In the genomic region with DNA sequence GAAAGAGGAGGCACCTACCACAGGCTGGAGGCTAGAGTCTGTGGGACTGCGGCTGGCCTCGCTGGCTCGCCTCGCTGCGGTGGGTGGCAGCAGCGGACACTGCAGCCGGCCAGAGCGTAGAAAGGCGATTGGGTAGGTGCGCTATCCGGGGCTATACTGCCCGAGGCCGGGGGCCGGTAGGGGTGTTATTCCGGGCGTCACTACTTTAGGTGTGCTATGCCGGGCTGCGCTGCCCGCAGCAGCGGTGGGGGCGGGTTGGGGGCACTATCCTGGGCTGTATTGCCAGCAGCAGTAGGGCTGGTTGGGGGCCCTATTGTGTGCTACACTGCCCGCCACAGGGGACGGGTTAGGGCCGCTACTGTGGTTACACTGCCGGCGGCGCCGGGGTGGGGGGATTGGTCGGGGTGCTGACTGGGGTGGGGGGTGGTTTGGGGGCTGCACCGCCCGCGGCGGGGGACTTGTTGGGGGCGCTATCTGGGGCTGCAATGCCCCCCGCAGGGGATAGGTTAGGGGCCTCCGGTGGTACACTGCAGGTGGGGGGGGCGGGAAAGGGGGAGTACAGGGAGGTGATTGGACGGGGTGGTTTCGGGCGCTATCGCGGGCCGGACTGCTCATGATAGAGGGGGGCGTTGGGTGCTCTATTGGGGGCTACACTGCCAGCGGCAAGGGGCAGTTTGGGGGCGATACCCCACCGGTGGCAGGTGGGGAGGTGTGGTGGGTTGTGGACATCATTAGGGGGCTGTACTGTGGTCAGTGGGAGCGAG, we compare ENCODE assay signal across 7 cellular contexts. TPM values are rescaled to one million over a fixed set of nuclear protein-coding genes. Genes with fewer than 3 reads are reported as not detected.
DNase-seq lines count a peak whose midpoint lies in the region; ATAC-seq, FAIRE-seq and TF ChIP-seq lines count a peak whose summit lies in the region.
"Not testable (repeated sequence)": the region's sequence is repeated elsewhere in the genome, so short reads cannot be mapped to it uniquely, and the experiment has no call there.

No MANE protein-coding gene starts in this region.

- H3K4me3 ChIP-seq in NB4 (ENCODE audit: low read depth, low read length); kidney (ENCODE audit: low read length in 2 of 2): not testable (repeated sequence)

- TF ChIP-seq CTCF in CD4-positive, alpha-beta T cell (IDR thresholded peaks at IDR 0.05); NB4 (IDR thresholded peaks at IDR 0.05; ENCODE audit: low read depth, low read length); kidney (IDR thresholded peaks at IDR 0.05; ENCODE audit: borderline replicate concordance, extremely low read depth, insufficient read depth): not testable (repeated sequence)

- TF ChIP-seq POLR2A in NB4 (IDR thresholded peaks at IDR 0.05; ENCODE audit: extremely low read depth, insufficient read length): not testable (repeated sequence)

- FAIRE-seq in kidney (lab: Jason Lieb, UNC): not testable (repeated sequence)

- H3K36me3 ChIP-seq in kidney (ENCODE audit: control insufficient read depth in 1 of 2, insufficient read depth in 2 of 2, low read length in 2 of 2): not testable (repeated sequence)

- not testable (repeated sequence) for ATAC-seq in CD4-positive, alpha-beta T cell (ENCODE audit: poor library complexity); T-helper 17 cell

- intact Hi-C loops in CD4-positive, alpha-beta T cell (cut with DNase I, micrococcal nuclease); kidney (cut with DNase I); posterior vena cava (cut with DNase I): not testable (repeated sequence)

- not testable (repeated sequence) for H3K9ac ChIP-seq in kidney (ENCODE audit: low read length in 2 of 2)

- not testable (repeated sequence) for H3K4me1 ChIP-seq in kidney (ENCODE audit: control insufficient read depth in 1 of 2, insufficient read depth in 1 of 2, low read depth in 1 of 2, low read length in 2 of 2)

- H3K9me3 Mint-ChIP-seq in CD4-positive, alpha-beta T cell; activated T-cell treated with anti-CD3 and anti-CD28 coated beads, Interleukin-2, amount 50 U/mL, for 24 hours; activated naive CD4-positive, alpha-beta T cell treated with anti-CD3 and anti-CD28 coated beads, Interleukin-2, amount 50 U/mL, for 24 hours: not testable (repeated sequence)

- H3K4me3 Mint-ChIP-seq in CD4-positive, alpha-beta T cell: peak overlapping the region; percentile 96
- H3K4me3 Mint-ChIP-seq in T-helper 17 cell: peak overlapping the region; percentile 92
- H3K4me3 Mint-ChIP-seq in activated T-cell treated with anti-CD3 and anti-CD28 coated beads, Interleukin-2, amount 50 U/mL, for 24 hours: peak overlapping the region; percentile 83
- H3K4me3 Mint-ChIP-seq in activated naive CD4-positive, alpha-beta T cell treated with anti-CD3 and anti-CD28 coated beads, Interleukin-2, amount 50 U/mL, for 24 hours: peak overlapping the region; percentile 11

- not testable (repeated sequence) for H3K36me3 Mint-ChIP-seq in CD4-positive, alpha-beta T cell (ENCODE audit: low read depth); T-helper 17 cell (ENCODE audit: low read depth); activated T-cell treated with anti-CD3 and anti-CD28 coated beads, Interleukin-2, amount 50 U/mL, for 24 hours (ENCODE audit: low read depth); activated naive CD4-positive, alpha-beta T cell treated with anti-CD3 and anti-CD28 coated beads, Interleukin-2, amount 50 U/mL, for 24 hours

- not testable (repeated sequence) for H3K27ac ChIP-seq in CD4-positive, alpha-beta T cell (ENCODE audit: low read depth, low read length); kidney (ENCODE audit: low read depth in 2 of 2, low read length in 2 of 2)

- H3K4me1 Mint-ChIP-seq in CD4-positive, alpha-beta T cell (ENCODE audit: low read depth): peaks cover 14% of the 10 kb centered on the region
- H3K4me1 Mint-ChIP-seq in T-helper 17 cell; activated T-cell treated with anti-CD3 and anti-CD28 coated beads, Interleukin-2, amount 50 U/mL, for 24 hours (ENCODE audit: low read depth): not testable (repeated sequence)
- H3K4me1 Mint-ChIP-seq in activated naive CD4-positive, alpha-beta T cell treated with anti-CD3 and anti-CD28 coated beads, Interleukin-2, amount 50 U/mL, for 24 hours: peaks cover 11% of the 10 kb centered on the region

- H3K27me3 ChIP-seq in CD4-positive, alpha-beta T cell (ENCODE audit: control insufficient read depth, insufficient read depth, low read length): not testable (repeated sequence)

- POLR2A ChIA-PET in CD4-positive, alpha-beta T cell (lab: Charles Lee): not testable (repeated sequence)

- not testable (repeated sequence) for H3K27ac Mint-ChIP-seq in CD4-positive, alpha-beta T cell; T-helper 17 cell; activated T-cell treated with anti-CD3 and anti-CD28 coated beads, Interleukin-2, amount 50 U/mL, for 24 hours; activated naive CD4-positive, alpha-beta T cell treated with anti-CD3 and anti-CD28 coated beads, Interleukin-2, amount 50 U/mL, for 24 hours

- H3K27me3 Mint-ChIP-seq in CD4-positive, alpha-beta T cell; T-helper 17 cell; activated T-cell treated with anti-CD3 and anti-CD28 coated beads, Interleukin-2, amount 50 U/mL, for 24 hours; activated naive CD4-positive, alpha-beta T cell treated with anti-CD3 and anti-CD28 coated beads, Interleukin-2, amount 50 U/mL, for 24 hours: not testable (repeated sequence)

- CTCF ChIA-PET in CD4-positive, alpha-beta T cell (lab: Charles Lee): not testable (repeated sequence)

- H3K9me3 ChIP-seq in CD4-positive, alpha-beta T cell (ENCODE audit: control insufficient read depth, low read length); T-helper 17 cell (ENCODE audit: control insufficient read depth, low read length, poor library complexity, severe bottlenecking); kidney (ENCODE audit: control insufficient read depth in 1 of 2, low read length in 2 of 2): not testable (repeated sequence)

- peak in 1 of 10 experiments; percentile 33 for DNase-seq in CD4-positive, alpha-beta T cell
- DNase-seq in NB4 (ENCODE audit: low read depth) (peak; percentile 5), kidney (peak; percentile 66), posterior vena cava (ENCODE audit: low spot score) (peak; percentile 74)
- DNase-seq in T-helper 17 cell; activated T-cell treated with anti-CD3 and anti-CD28 coated beads, Interleukin-2, amount 50 U/mL, for 24 hours: not testable (repeated sequence)

RNA-seq across cellular contexts. Expression of gene ZNF519, which starts 45.5 kb away (rescaled TPM):
- 10 to 100 TPM in 1 of 2 experiments, 1 to 10 TPM in 1; 8.3 to 10.4 TPM for total RNA-seq in CD4-positive, alpha-beta T cell
- 10 to 100 TPM in 1 of 2 donors, 1 to 10 TPM in 1; 5.2 to 10.6 TPM for total RNA-seq in T-helper 17 cell
- total RNA-seq in kidney: 6.6 TPM
- 1.0 TPM for polyA plus RNA-seq in kidney (ENCODE audit: insufficient read depth, low read depth, low replicate concordance)
- total RNA-seq in posterior vena cava: 10 to 100 TPM in 1 of 2 donors, 1 to 10 TPM in 1; 5.8 to 10.2 TPM

Comparison
In these comparisons a context has a peak if more than half of its experiments do, and no peak if none do; other contexts are left out.
1. H3K4me3 Mint-ChIP-seq: peak in every context shown above with its lines; median percentile 96 in CD4-positive, alpha-beta T cell; 92 in T-helper 17 cell; 83 in activated T-cell treated with anti-CD3 and anti-CD28 coated beads, Interleukin-2, amount 50 U/mL, for 24 hours; 11 in activated naive CD4-positive, alpha-beta T cell treated with anti-CD3 and anti-CD28 coated beads, Interleukin-2, amount 50 U/mL, for 24 hours.